ENCODE assay signal across 8 cellular contexts in the genomic region with DNA sequence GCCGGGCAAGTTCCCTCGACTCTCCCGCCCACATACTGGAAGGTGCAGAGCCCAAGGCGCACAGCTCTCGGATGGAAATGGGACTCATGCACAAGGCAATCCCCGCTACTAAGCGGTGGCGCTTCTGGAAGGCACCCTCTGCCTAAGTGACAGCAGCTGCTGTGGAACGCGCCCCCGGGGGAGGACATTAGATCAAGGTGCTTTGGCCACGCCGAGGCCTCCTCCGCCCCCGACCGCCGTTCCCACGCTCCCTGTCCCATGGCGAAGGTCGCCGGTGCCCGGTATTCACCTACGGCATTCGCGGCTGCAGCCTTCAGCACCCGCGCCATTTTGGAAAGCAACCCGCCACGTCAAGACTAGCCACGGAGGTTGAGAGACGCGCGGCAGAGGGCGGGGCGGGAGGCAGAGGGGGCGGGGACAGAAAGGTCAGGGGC. TPM values are rescaled to one million over a fixed set of nuclear protein-coding genes. Genes with fewer than 3 reads are reported as not detected.
DNase-seq lines count a peak whose midpoint lies in the region; ATAC-seq and TF ChIP-seq lines count a peak whose summit lies in the region.

Gene MCEE (minus strand): TSS at position 339 of the 434 bp plus-strand sequence. CDS start 10 bp downstream, at position 329.

- H2AFZ ChIP-seq in OCI-LY7 (ENCODE audit: low read length) = peak within 1 kb of the TSS; percentile 68

- H3K79me2 ChIP-seq in OCI-LY7 (ENCODE audit: insufficient read depth, low read depth, low read length) = peaks cover 81% of the 10 kb centered on the region

- H3K9me3 ChIP-seq in HUES64 (ENCODE audit: insufficient read depth, low read depth, low read length) (no peaks in the 10 kb centered on the region), OCI-LY7 (ENCODE audit: low read length) (no peaks in the 10 kb centered on the region), esophagus squamous epithelium (no peaks in the 10 kb centered on the region), stomach (no peaks in the 10 kb centered on the region)

- H3K27ac ChIP-seq in HUES64 (ENCODE audit: low read depth, low read length) (peak within 1 kb of the TSS; percentile 90), OCI-LY7 (ENCODE audit: low read depth, low read length, poor library complexity, severe bottlenecking) (peak within 1 kb of the TSS; percentile 80), esophagus squamous epithelium (peak within 1 kb of the TSS; percentile 92 to 99 (median 97)), stomach (peak within 1 kb of the TSS; percentile 81 to 96 (median 94))

- no peaks in the 10 kb centered on the region for H3K27me3 ChIP-seq in HUES64 (ENCODE audit: insufficient read depth, low read length)
- no peaks in the 10 kb centered on the region for H3K27me3 ChIP-seq in esophagus squamous epithelium
- no peaks in the 10 kb centered on the region for H3K27me3 ChIP-seq in stomach

- H3K4me3 ChIP-seq in HUES64 (ENCODE audit: low read length) (peak within 1 kb of the TSS; percentile 74), OCI-LY7 (ENCODE audit: low read depth, low read length, poor library complexity, severe bottlenecking) (peak within 1 kb of the TSS; percentile 95), esophagus squamous epithelium (peak within 1 kb of the TSS; percentile 77 to 97 (median 80)), stomach (peak within 1 kb of the TSS; percentile 73 to 83 (median 81))

- POLR2A ChIA-PET in OCI-LY7 (lab: Charles Lee) = interaction anchor here (1.3 to 2.3 kb wide), 5 partner anchors 12 to 62 kb away, joined by 5 to 11 read pairs (median 9); partner anchors contain the start of gene NAGK

- no peak for TF ChIP-seq CTCF in OCI-LY7 (conservative IDR thresholded peaks at IDR 0.05; ENCODE audit: low read length)
- peak in 1 of 6 experiments; percentile 16 for TF ChIP-seq CTCF in esophagus squamous epithelium (IDR thresholded peaks at IDR 0.05)
- no peak for TF ChIP-seq CTCF in stomach (IDR thresholded peaks at IDR 0.05)

- intact Hi-C loops in OCI-LY7 (cut with micrococcal nuclease; ENCODE audit: unreplicated experiment) (loop anchor here (1.0 to 2.0 kb wide), 2 partner anchors 62 to 97 kb away; partner anchors contain the start of genes NAGK and PAIP2B), esophagus squamous epithelium (cut with DNase I) (no loop called here), stomach (cut with DNase I; ENCODE audit: low total_unique reads) (no loop called here)

- peak within 1 kb of the TSS; percentile 78 for H3K9ac ChIP-seq in HUES64 (ENCODE audit: low read depth, low read length)

- DNase-seq in DMS153 (lab: John Stamatoyannopoulos, UW) (peak; percentile 63), OCI-LY7 (ENCODE audit: low spot score) (peak; percentile 88), esophagus squamous epithelium (lab: John Stamatoyannopoulos, UW) (peak; percentile 53), stomach (peak; percentile 91)
- DNase-seq in activated T-cell treated with anti-CD3 and anti-CD28 coated beads, Interleukin-2, amount 50 U/mL, for 24 hours = peak; percentile 91
- peak; percentile 89 for DNase-seq in natural killer cell treated with Interleukin-12 subunit alpha and Interleukin-12 subunit beta and Interleukin-15 and Interleukin-18, amount 100 ng/mL, for 72 hours (ENCODE audit: low spot score)

- peaks cover 33% of the 10 kb centered on the region for H3K36me3 Mint-ChIP-seq in activated T-cell treated with anti-CD3 and anti-CD28 coated beads, Interleukin-2, amount 50 U/mL, for 24 hours (ENCODE audit: low read depth)
- no peaks in the 10 kb centered on the region for H3K36me3 Mint-ChIP-seq in natural killer cell treated with Interleukin-12 subunit alpha and Interleukin-12 subunit beta and Interleukin-15 and Interleukin-18, amount 100 ng/mL, for 72 hours

- no peak within 1 kb of the TSS for H3K27ac Mint-ChIP-seq in activated T-cell treated with anti-CD3 and anti-CD28 coated beads, Interleukin-2, amount 50 U/mL, for 24 hours
- no peak within 1 kb of the TSS for H3K27ac Mint-ChIP-seq in natural killer cell treated with Interleukin-12 subunit alpha and Interleukin-12 subunit beta and Interleukin-15 and Interleukin-18, amount 100 ng/mL, for 72 hours

- H3K4me1 Mint-ChIP-seq in activated T-cell treated with anti-CD3 and anti-CD28 coated beads, Interleukin-2, amount 50 U/mL, for 24 hours (ENCODE audit: low read depth) = peaks cover 19% of the 10 kb centered on the region
- H3K4me1 Mint-ChIP-seq in natural killer cell treated with Interleukin-12 subunit alpha and Interleukin-12 subunit beta and Interleukin-15 and Interleukin-18, amount 100 ng/mL, for 72 hours (ENCODE audit: low read depth in 2 of 2) = peaks cover 5 to 6% of the 10 kb centered on the region in 2 donors

- no TSS peak for BruUV-seq in OCI-LY7 (replicated peaks; lab: Mats Ljungman, UMichigan)

- WGBS in HUES64 = under 1% methylated on average over 36 of the region's 36 CpGs
- whole genome bisulfite sequencing in esophagus squamous epithelium, 2 donors = 0 to 1% methylated on average over 1 to 15 of the region's 36 CpGs
- WGBS in stomach, 5 donors = 0 to 1% (median 0%) methylated on average over 25 to 36 of the region's 36 CpGs

- TF ChIP-seq POLR2A in esophagus squamous epithelium (IDR thresholded peaks at IDR 0.05) (peak in 3 of 4 donors; percentile 23 to 75 (median 46)), stomach (IDR thresholded peaks at IDR 0.05) (peak in 1 of 4 donors; percentile 46)

- CTCF ChIA-PET in OCI-LY7 (lab: Charles Lee; ENCODE audit: unreplicated experiment) = no interaction called here

- no peak within 1 kb of the TSS for H3K4me3 Mint-ChIP-seq in activated T-cell treated with anti-CD3 and anti-CD28 coated beads, Interleukin-2, amount 50 U/mL, for 24 hours
- no peak within 1 kb of the TSS for H3K4me3 Mint-ChIP-seq in natural killer cell treated with Interleukin-12 subunit alpha and Interleukin-12 subunit beta and Interleukin-15 and Interleukin-18, amount 100 ng/mL, for 72 hours

- H3K4me2 ChIP-seq in OCI-LY7 (ENCODE audit: low read length) = peak within 1 kb of the TSS; percentile 85

- no peaks in the 10 kb centered on the region for H3K9me2 ChIP-seq in OCI-LY7 (ENCODE audit: insufficient read depth, low read length)

- H3K4me1 ChIP-seq in HUES64 (ENCODE audit: insufficient read depth, low read length) (0 out of 2 replicates have a peak, but pooled peaks cover 4% of the 10 kb centered on the region), OCI-LY7 (ENCODE audit: insufficient read depth, low read length, poor library complexity, severe bottlenecking) (peaks cover 37% of the 10 kb centered on the region), esophagus squamous epithelium (peaks cover 13 to 53% (median 26%) of the 10 kb centered on the region in 3 donors), stomach (peaks cover 22 to 57% (median 40%) of the 10 kb centered on the region in 4 donors)

- TF ChIP-seq EP300 in stomach (IDR thresholded peaks at IDR 0.05) = no peak

- H4K20me1 ChIP-seq in OCI-LY7 (ENCODE audit: insufficient read depth, low read length) = peaks cover 3% of the 10 kb centered on the region; the same call in 1 of the 2 replicates

- no peaks in the 10 kb centered on the region for H3K27me3 Mint-ChIP-seq in activated T-cell treated with anti-CD3 and anti-CD28 coated beads, Interleukin-2, amount 50 U/mL, for 24 hours
- H3K27me3 Mint-ChIP-seq in natural killer cell treated with Interleukin-12 subunit alpha and Interleukin-12 subunit beta and Interleukin-15 and Interleukin-18, amount 100 ng/mL, for 72 hours = no peaks in the 10 kb centered on the region

- no peaks in the 10 kb centered on the region for H3K9me3 Mint-ChIP-seq in activated T-cell treated with anti-CD3 and anti-CD28 coated beads, Interleukin-2, amount 50 U/mL, for 24 hours
- no peaks in the 10 kb centered on the region for H3K9me3 Mint-ChIP-seq in natural killer cell treated with Interleukin-12 subunit alpha and Interleukin-12 subunit beta and Interleukin-15 and Interleukin-18, amount 100 ng/mL, for 72 hours

- peak; percentile 82 for ATAC-seq in GM21526 (IDR thresholded peaks at IDR 0.05; ENCODE audit: low FRiP score, unreplicated experiment)
- ATAC-seq in natural killer cell treated with Interleukin-12 subunit alpha and Interleukin-12 subunit beta and Interleukin-15 and Interleukin-18, amount 100 ng/mL, for 72 hours = peak; percentile 95 to 96

- H3K36me3 ChIP-seq in HUES64 (ENCODE audit: insufficient read depth, low read length) (peaks cover 28% of the 10 kb centered on the region), OCI-LY7 (ENCODE audit: insufficient read depth, low read length) (peaks cover 46% of the 10 kb centered on the region), esophagus squamous epithelium (peaks cover 0 to 23% (median 3%) of the 10 kb centered on the region in 3 donors), stomach (peaks cover 7 to 21% (median 19%) of the 10 kb centered on the region in 4 donors)

RNA-seq across cellular contexts. Expression of gene MCEE, which starts in this region (rescaled TPM):
- polyA plus RNA-seq in HUES64 (2013, experiment 1 of 2) = 7.5 TPM
- 7.9 TPM for polyA plus RNA-seq in HUES64 (2013, experiment 2 of 2)
- 30.8 and 35.4 TPM in 2 replicates for total RNA-seq in OCI-LY7 (2014; rRNA removed; shearing (Covaris generic))
- total RNA-seq in OCI-LY7 (2022) (26.4 and 31.6 TPM in 2 replicates), esophagus squamous epithelium (10 to 100 TPM; 18.9 to 26.5 (median 21.6) TPM), stomach (10 to 100 TPM in 2 of 5 donors, 1 to 10 TPM in 2, not detected in 1; 4.0 to 25.1 (median 15.8) TPM)
- 10 to 100 TPM; 12.4 to 14.2 TPM for total RNA-seq in natural killer cell treated with Interleukin-12 subunit alpha and Interleukin-12 subunit beta and Interleukin-15 and Interleukin-18, amount 100 ng/mL, for 72 hours
- polyA plus RNA-seq in stomach = 10 to 100 TPM; 31.2 to 53.6 (median 32.2) TPM

Comparison
In these comparisons a context has a peak if more than half of its experiments do, and no peak if none do; other contexts are left out.
1. Peak in every context shown above with its lines: DNase-seq, ATAC-seq, H3K4me3 ChIP-seq and H3K27ac ChIP-seq.